Comparison of ENCODE assay signal across 13 cellular contexts in the genomic region with DNA sequence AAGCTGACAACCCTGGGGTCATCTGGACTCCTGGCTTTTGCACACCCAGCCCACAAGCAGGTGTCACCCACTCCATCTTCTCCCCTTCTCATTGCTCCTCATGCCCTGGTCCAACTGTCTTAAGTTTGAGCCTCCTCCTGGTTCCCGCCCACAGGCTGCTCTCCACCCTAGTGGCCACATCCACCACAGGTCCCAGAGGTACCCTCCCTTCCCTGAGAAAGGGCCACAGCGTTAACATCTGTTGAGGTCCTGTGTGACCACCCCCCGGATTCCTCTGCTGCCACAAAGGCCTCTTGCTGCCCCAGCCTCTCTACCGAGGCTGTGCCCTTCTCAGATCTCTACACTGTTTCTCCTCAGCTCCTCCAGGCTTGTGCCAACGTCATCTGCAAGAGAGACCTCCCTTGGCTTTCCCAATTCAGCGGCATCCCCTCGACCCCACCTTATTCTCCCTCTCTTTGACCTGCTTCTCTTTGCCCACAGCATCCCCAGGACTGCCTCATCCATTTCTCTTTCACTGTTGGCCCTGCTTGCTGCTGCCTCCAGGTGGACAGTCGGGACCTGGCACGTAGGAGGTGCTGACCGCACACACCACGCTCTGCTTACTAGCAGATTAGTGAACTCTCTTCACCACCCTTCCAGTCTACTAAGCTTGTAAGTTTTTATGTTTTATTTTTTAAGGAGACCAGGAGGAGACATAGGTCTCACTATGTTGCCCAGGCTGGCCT. TPM values are rescaled to one million over a fixed set of nuclear protein-coding genes. Genes with fewer than 3 reads are reported as not detected.
A peak's percentile ranks its signal among the peaks of the same experiment; 100 is the strongest.
DNase-seq lines count a peak whose midpoint lies in the region; ATAC-seq and TF ChIP-seq lines count a peak whose summit lies in the region.
"Had no signal": no experiment of that assay in that cellular context is flagged by ENCODE, and none has a peak within 500 bp of the region (broad histone marks: within the 10 kb centered on the region; RNA-seq: fewer than 3 reads in every experiment).

No MANE protein-coding gene starts in this region.

- WGBS in smooth muscle cell (ENCODE audit: low lambda C conversion rate), result 95% methylated on average over 11 of the region's 11 CpGs

- H3K4me3 ChIP-seq in PC-3 (ENCODE audit: low read length) (no peak overlapping the region), epithelial cell of proximal tubule (ENCODE audit: low read depth, low read length) (no peak overlapping the region), retinal pigment epithelial cell (ENCODE audit: low read length) (no peak overlapping the region), smooth muscle cell (no peak overlapping the region)

- no peaks in the 10 kb centered on the region for H4K20me1 ChIP-seq in PC-3 (ENCODE audit: low read length)
- peaks cover 30% of the 10 kb centered on the region for H4K20me1 ChIP-seq in smooth muscle cell (ENCODE audit: low read depth)

- H2AFZ ChIP-seq in PC-3 (ENCODE audit: low read length) (no peak overlapping the region), smooth muscle cell (ENCODE audit: low read depth) (no peak overlapping the region)
- H2AFZ ChIP-seq: parathyroid adenoma had no signal

- TF ChIP-seq CTCF in PC-3 (conservative IDR thresholded peaks at IDR 0.05; ENCODE audit: low read depth, low read length) (peak; percentile 58), epithelial cell of proximal tubule (conservative IDR thresholded peaks at IDR 0.05; ENCODE audit: low read depth, low read length) (peak; percentile 50), retinal pigment epithelial cell (conservative IDR thresholded peaks at IDR 0.05; ENCODE audit: low read depth, low read length) (peak; percentile 70), smooth muscle cell (IDR thresholded peaks at IDR 0.05; ENCODE audit: borderline replicate concordance, insufficient read depth, poor library complexity, severe bottlenecking) (no peak), progenitor cell of endocrine pancreas (IDR thresholded peaks at IDR 0.05; ENCODE audit: unreplicated experiment) (no peak)

- peak overlapping the region; percentile 12 for H3K27ac Mint-ChIP-seq in activated naive CD4-positive, alpha-beta T cell treated with anti-CD3 and anti-CD28 coated beads, Interleukin-2, amount 50 U/mL, for 24 hours
- H3K27ac Mint-ChIP-seq in activated naive CD4-positive, alpha-beta T cell treated with anti-CD3 and anti-CD28 coated beads for 36 hours, result no peak overlapping the region
- no peak overlapping the region for H3K27ac Mint-ChIP-seq in progenitor cell of endocrine pancreas

- H3K27me3 ChIP-seq in PC-3 (ENCODE audit: low read length) (no peaks in the 10 kb centered on the region), smooth muscle cell (ENCODE audit: low read depth) (no peaks in the 10 kb centered on the region)

- no peaks in the 10 kb centered on the region for H3K27me3 Mint-ChIP-seq in activated naive CD4-positive, alpha-beta T cell treated with anti-CD3 and anti-CD28 coated beads, Interleukin-2, amount 50 U/mL, for 24 hours
- H3K27me3 Mint-ChIP-seq in activated naive CD4-positive, alpha-beta T cell treated with anti-CD3 and anti-CD28 coated beads for 36 hours (ENCODE audit: low read depth), result no peaks in the 10 kb centered on the region
- no peaks in the 10 kb centered on the region for H3K27me3 Mint-ChIP-seq in progenitor cell of endocrine pancreas

- intact Hi-C loops in activated naive CD4-positive, alpha-beta T cell treated with anti-CD3 and anti-CD28 coated beads for 36 hours (cut with micrococcal nuclease), result no loop called here
- intact Hi-C loops in PC-3 (cut with micrococcal nuclease), result no loop called here

- no peak for DNase-seq in activated naive CD4-positive, alpha-beta T cell treated with anti-CD3 and anti-CD28 coated beads for 36 hours
- no peak for DNase-seq in PC-3
- no peak for DNase-seq in epithelial cell of proximal tubule (ENCODE audit: low read depth)
- no peak for DNase-seq in retinal pigment epithelial cell (ENCODE audit: low read depth)
- DNase-seq in smooth muscle cell (lab: John Stamatoyannopoulos, UW; ENCODE audit: unreplicated experiment), result no peak
- no peak for DNase-seq in progenitor cell of endocrine pancreas (ENCODE audit: low spot score, unreplicated experiment)
- DNase-seq: amniotic stem cell, Caco-2, NCI-H2081 treated with DMSO at 0.1 percent for 48 hours, T-helper 1 cell had no signal

- no peak overlapping the region for H3K9ac ChIP-seq in PC-3 (ENCODE audit: low read length)
- H3K9ac ChIP-seq in smooth muscle cell (ENCODE audit: low read depth), result no peak overlapping the region
- H3K9ac ChIP-seq: parathyroid adenoma had no signal

- H3K4me1 Mint-ChIP-seq in activated naive CD4-positive, alpha-beta T cell treated with anti-CD3 and anti-CD28 coated beads, Interleukin-2, amount 50 U/mL, for 24 hours, result peaks cover 23% of the 10 kb centered on the region
- H3K4me1 Mint-ChIP-seq in activated naive CD4-positive, alpha-beta T cell treated with anti-CD3 and anti-CD28 coated beads for 36 hours (ENCODE audit: low read depth), result peaks cover 11% of the 10 kb centered on the region
- no peaks in the 10 kb centered on the region for H3K4me1 Mint-ChIP-seq in progenitor cell of endocrine pancreas (ENCODE audit: low read depth)

- BruUV-seq in PC-3 (replicated peaks; lab: Mats Ljungman, UMichigan), result no TSS peak

- H3K9me3 Mint-ChIP-seq in activated naive CD4-positive, alpha-beta T cell treated with anti-CD3 and anti-CD28 coated beads, Interleukin-2, amount 50 U/mL, for 24 hours, result no peaks in the 10 kb centered on the region
- no peaks in the 10 kb centered on the region for H3K9me3 Mint-ChIP-seq in activated naive CD4-positive, alpha-beta T cell treated with anti-CD3 and anti-CD28 coated beads for 36 hours
- no peaks in the 10 kb centered on the region for H3K9me3 Mint-ChIP-seq in progenitor cell of endocrine pancreas (ENCODE audit: low read depth)

- peak overlapping the region; percentile 26 for H3K4me3 Mint-ChIP-seq in activated naive CD4-positive, alpha-beta T cell treated with anti-CD3 and anti-CD28 coated beads, Interleukin-2, amount 50 U/mL, for 24 hours
- no peak overlapping the region for H3K4me3 Mint-ChIP-seq in activated naive CD4-positive, alpha-beta T cell treated with anti-CD3 and anti-CD28 coated beads for 36 hours
- no peak overlapping the region for H3K4me3 Mint-ChIP-seq in progenitor cell of endocrine pancreas (ENCODE audit: low read depth)

- H3K4me2 ChIP-seq in PC-3 (ENCODE audit: low read length) (no peak overlapping the region), smooth muscle cell (no peak overlapping the region)

- H3K27ac ChIP-seq in PC-3 (ENCODE audit: low read length) (no peak overlapping the region), smooth muscle cell (ENCODE audit: low read depth) (no peak overlapping the region)
- H3K27ac ChIP-seq: parathyroid adenoma had no signal

- POLR2A ChIA-PET in PC-3 (lab: Charles Lee; ENCODE audit: unreplicated experiment), result no interaction called here

- no peaks in the 10 kb centered on the region for H3F3A ChIP-seq in PC-3 (ENCODE audit: low read length, unreplicated experiment)
- no peaks in the 10 kb centered on the region for H3F3A ChIP-seq in smooth muscle cell (ENCODE audit: low read depth)

- H3K4me1 ChIP-seq in PC-3 (ENCODE audit: insufficient read depth, low read length) (peaks cover 11% of the 10 kb centered on the region; the same call in 1 of the 2 replicates), smooth muscle cell (ENCODE audit: low read depth) (peaks cover 3% of the 10 kb centered on the region)
- H3K4me1 ChIP-seq: Caco-2, parathyroid adenoma had no signal

- no peaks in the 10 kb centered on the region for H3K79me2 ChIP-seq in PC-3 (ENCODE audit: low read length)
- H3K79me2 ChIP-seq in smooth muscle cell (ENCODE audit: low read depth), result no peaks in the 10 kb centered on the region

- H3K36me3 ChIP-seq in PC-3 (ENCODE audit: low read depth, low read length) (peaks cover 40% of the 10 kb centered on the region), smooth muscle cell (ENCODE audit: low read depth) (peaks cover 4% of the 10 kb centered on the region)

- H3K9me3 ChIP-seq in PC-3 (ENCODE audit: low read length) (no peaks in the 10 kb centered on the region), smooth muscle cell (replicated peaks; ENCODE audit: low read depth) (no peaks in the 10 kb centered on the region)
- H3K9me3 ChIP-seq: Caco-2 had no signal

- CTCF ChIA-PET in activated naive CD4-positive, alpha-beta T cell treated with anti-CD3 and anti-CD28 coated beads for 36 hours (lab: Charles Lee), result interaction anchor here (0.6 to 0.7 kb wide), 2 partner anchors 86 to 254 kb away, joined by 3 read pairs; no protein-coding TSS in a partner anchor
- CTCF ChIA-PET in PC-3 (lab: Charles Lee), result no interaction called here

- H3K9me2 ChIP-seq in PC-3 (replicated peaks; ENCODE audit: low read length), result no peaks in the 10 kb centered on the region

- ATAC-seq in PC-3 (peak; percentile 66), GM18519 (IDR thresholded peaks at IDR 0.05; ENCODE audit: low FRiP score, unreplicated experiment) (no peak)

- H3K36me3 Mint-ChIP-seq in activated naive CD4-positive, alpha-beta T cell treated with anti-CD3 and anti-CD28 coated beads, Interleukin-2, amount 50 U/mL, for 24 hours, result peaks cover 12% of the 10 kb centered on the region
- H3K36me3 Mint-ChIP-seq in activated naive CD4-positive, alpha-beta T cell treated with anti-CD3 and anti-CD28 coated beads for 36 hours (ENCODE audit: low read depth), result peaks cover 44% of the 10 kb centered on the region
- peaks cover 12% of the 10 kb centered on the region for H3K36me3 Mint-ChIP-seq in progenitor cell of endocrine pancreas (ENCODE audit: insufficient read depth)

RNA-seq across cellular contexts. Expression of a gene that starts 33.3 kb away (rescaled TPM):
- 100 to 1,000 TPM; 149 to 154 TPM for total RNA-seq in activated naive CD4-positive, alpha-beta T cell treated with anti-CD3 and anti-CD28 coated beads for 36 hours
- total RNA-seq in PC-3 (2014; rRNA removed) (48.9 and 56.9 TPM in 2 replicates), epithelial cell of proximal tubule (23.7 and 24.8 TPM in 2 replicates), smooth muscle cell (47.3 and 47.6 TPM in 2 replicates), progenitor cell of endocrine pancreas (153 and 154 TPM in 2 replicates)
- polyA plus RNA-seq in smooth muscle cell, result 42.2 and 51.7 TPM in 2 replicates

RNA-seq across cellular contexts. Expression of a gene that starts 33.3 kb away (rescaled TPM):
- total RNA-seq in activated naive CD4-positive, alpha-beta T cell treated with anti-CD3 and anti-CD28 coated beads for 36 hours, result 10 to 100 TPM; 24.2 to 24.6 TPM
- total RNA-seq in PC-3 (2014; rRNA removed) (102 and 114 TPM in 2 replicates), epithelial cell of proximal tubule (48.1 and 91.2 TPM in 2 replicates), smooth muscle cell (14.6 and 27.1 TPM in 2 replicates), progenitor cell of endocrine pancreas (28.5 and 33.5 TPM in 2 replicates)
- 13.8 and 17.8 TPM in 2 replicates for polyA plus RNA-seq in smooth muscle cell

RNA-seq across cellular contexts. Expression of a gene that starts 59.0 kb away (rescaled TPM):
- total RNA-seq in activated naive CD4-positive, alpha-beta T cell treated with anti-CD3 and anti-CD28 coated beads for 36 hours, result not detected
- 118 and 143 TPM in 2 replicates for total RNA-seq in PC-3 (2014; rRNA removed)
- total RNA-seq in epithelial cell of proximal tubule, result 85.9 and 106 TPM in 2 replicates
- 37.4 and 40.0 TPM in 2 replicates for total RNA-seq in smooth muscle cell
- 85.1 and 88.1 TPM in 2 replicates for polyA plus RNA-seq in smooth muscle cell
- 64.5 and 69.4 TPM in 2 replicates for total RNA-seq in progenitor cell of endocrine pancreas

Comparison
In these comparisons a context has a peak if more than half of its experiments do, and no peak if none do; other contexts are left out.
1. CTCF ChIP-seq: peak in PC-3 (single experiment), epithelial cell of proximal tubule (single experiment) and retinal pigment epithelial cell (single experiment); none in smooth muscle cell (single experiment) and progenitor cell of endocrine pancreas (single experiment).
2. RNA of a gene that starts 59.0 kb away (total RNA-seq): 118 to 143 TPM in PC-3, 85.9 to 106 TPM in epithelial cell of proximal tubule, 64.5 to 69.4 TPM in progenitor cell of endocrine pancreas and 37.4 to 40.0 TPM in smooth muscle cell; not detected in activated naive CD4-positive, alpha-beta T cell treated with anti-CD3 and anti-CD28 coated beads for 36 hours; every median in the first group is over 10 times any median in the second.